ENCODE assay signal across 21 cellular contexts in the genomic region with DNA sequence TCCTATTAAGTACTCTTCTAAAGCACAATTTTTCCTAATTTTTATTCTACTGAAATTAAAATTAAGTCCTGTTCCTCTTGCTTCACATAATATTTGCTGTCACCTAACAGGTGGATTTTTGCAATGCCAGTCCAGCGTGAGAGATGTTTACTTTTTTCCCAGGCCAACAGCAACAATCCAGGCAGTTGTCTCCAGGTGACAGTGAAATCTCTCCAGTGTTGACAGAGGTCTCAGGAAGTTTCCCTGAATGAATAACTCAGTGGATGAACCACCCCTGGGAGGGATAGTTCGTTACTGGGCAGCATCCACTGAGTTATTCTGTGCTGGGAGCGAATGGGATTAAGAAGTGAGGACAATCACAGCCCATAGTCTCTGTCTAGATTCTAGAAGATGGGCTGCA. TPM values are rescaled to one million over a fixed set of nuclear protein-coding genes. Genes with fewer than 3 reads are reported as not detected.
DNase-seq lines count a peak whose midpoint lies in the region; ATAC-seq and TF ChIP-seq lines count a peak whose summit lies in the region.
"Had no signal": no experiment of that assay in that cellular context is flagged by ENCODE, and none has a peak within 500 bp of the region (broad histone marks: within the 10 kb centered on the region; RNA-seq: fewer than 3 reads in every experiment).

No MANE protein-coding gene starts in this region.

- no peak overlapping the region for H3K4me3 Mint-ChIP-seq in activated T-helper 2 cell treated with anti-CD3 and anti-CD28 coated beads, Interferon-gamma antibody, Interleukin-2, Interleukin-4, amounts not matched to agents 10 μg/mL and 5 μg/mL and 100 μg/mL, durations not matched to agents 14 hours and 24 hours and 36 hours (ENCODE audit: low read depth)
- H3K4me3 Mint-ChIP-seq: activated naive CD4-positive, alpha-beta T cell treated with anti-CD3 and anti-CD28 coated beads, Interleukin-2, amount 50 U/mL, for 24 hours; activated T-cell treated with anti-CD3 and anti-CD28 coated beads, Interleukin-2, amount 50 U/mL, for 72 hours; GM23338 had no signal

- no peak overlapping the region for H2AFZ ChIP-seq in trophoblast cell (ENCODE audit: insufficient read depth, low read length, poor library complexity)
- H2AFZ ChIP-seq: GM23338 had no signal

- no peaks in the 10 kb centered on the region for H3K79me2 ChIP-seq in trophoblast cell (ENCODE audit: control insufficient read depth, insufficient read depth, low read length, poor library complexity)

- DNase-seq in Caki2 (ENCODE audit: low read depth) (peak; percentile 29), NCI-H69 (lab: John Stamatoyannopoulos, UW) (peak; percentile 56), kidney tubule cell (ENCODE audit: low spot score) (peak; percentile 42), trophoblast cell (no peak), BE2C (no peak), UCSD-AML1 (lab: John Stamatoyannopoulos, UW; ENCODE audit: unreplicated experiment) (no peak)
- no peak for DNase-seq in activated T-helper 2 cell treated with anti-CD3 and anti-CD28 coated beads, Interferon-gamma antibody, Interleukin-2, Interleukin-4, amounts not matched to agents 10 μg/mL and 5 μg/mL and 100 μg/mL, durations not matched to agents 14 hours and 24 hours and 36 hours (ENCODE audit: low spot score)
- DNase-seq: activated T-cell treated with anti-CD3 and anti-CD28 coated beads, Interleukin-2, amount 50 U/mL, for 72 hours; KG1; left ventricle myocardium superior; NCI-H187 treated with DMSO at 0.1 percent for 48 hours; NCI-H2227 treated with DMSO at 0.1 percent for 48 hours; nucleus accumbens; right cardiac atrium; RPMI8226; SK-N-SH; T-helper 9 cell had no signal

- no peak overlapping the region for H3K27ac Mint-ChIP-seq in activated T-helper 2 cell treated with anti-CD3 and anti-CD28 coated beads, Interferon-gamma antibody, Interleukin-2, Interleukin-4, amounts not matched to agents 10 μg/mL and 5 μg/mL and 100 μg/mL, durations not matched to agents 14 hours and 24 hours and 36 hours
- H3K27ac Mint-ChIP-seq: activated naive CD4-positive, alpha-beta T cell treated with anti-CD3 and anti-CD28 coated beads, Interleukin-2, amount 50 U/mL, for 24 hours; activated T-cell treated with anti-CD3 and anti-CD28 coated beads, Interleukin-2, amount 50 U/mL, for 72 hours; GM23338 had no signal

- no peak overlapping the region for H3K23ac ChIP-seq in trophoblast cell (ENCODE audit: low read length)

- H2BK120ac ChIP-seq in trophoblast cell (ENCODE audit: insufficient read depth, low read length, poor library complexity) = no peak overlapping the region

- H3K4me2 ChIP-seq in trophoblast cell (ENCODE audit: low read length) = no peak overlapping the region
- H3K4me2 ChIP-seq: GM23338, SK-N-SH had no signal

- no peak overlapping the region for H3K4me3 ChIP-seq in trophoblast cell (ENCODE audit: low read depth, low read length)
- no peak overlapping the region for H3K4me3 ChIP-seq in BE2C (ENCODE audit: low read depth, low read length)
- H3K4me3 ChIP-seq: GM23338 had no signal

- no peak for TF ChIP-seq CTCF in BE2C (IDR thresholded peaks at IDR 0.05; ENCODE audit: low read depth, low read length)

- peaks cover 0 to 2% of the 10 kb centered on the region in 2 experiments for H3K4me1 ChIP-seq in trophoblast cell (ENCODE audit: control insufficient read depth in 1 of 2, insufficient read depth in 2 of 2, low read length in 2 of 2)
- peaks cover 4% of the 10 kb centered on the region; the same call in 1 of the 2 replicates for H3K4me1 ChIP-seq in BE2C

- no peak overlapping the region for H2AK5ac ChIP-seq in trophoblast cell (ENCODE audit: low read length)

- no peak overlapping the region for H4K12ac ChIP-seq in trophoblast cell (ENCODE audit: low read depth, low read length)

- H3K9me3 Mint-ChIP-seq in activated T-helper 2 cell treated with anti-CD3 and anti-CD28 coated beads, Interferon-gamma antibody, Interleukin-2, Interleukin-4, amounts not matched to agents 10 μg/mL and 5 μg/mL and 100 μg/mL, durations not matched to agents 14 hours and 24 hours and 36 hours = no peaks in the 10 kb centered on the region
- H3K9me3 Mint-ChIP-seq: activated naive CD4-positive, alpha-beta T cell treated with anti-CD3 and anti-CD28 coated beads, Interleukin-2, amount 50 U/mL, for 24 hours; GM23338 had no signal

- intact Hi-C loops in activated T-helper 2 cell treated with anti-CD3 and anti-CD28 coated beads, Interferon-gamma antibody, Interleukin-2, Interleukin-4, amounts not matched to agents 10 μg/mL and 5 μg/mL and 100 μg/mL, durations not matched to agents 14 hours and 24 hours and 36 hours (cut with micrococcal nuclease) = loop anchor here (10.0 kb wide), 1 partner anchor 457 kb away; the partner anchor contains the start of gene EID3

- H3K9ac ChIP-seq in trophoblast cell (ENCODE audit: low read length) = peak overlapping the region; percentile 65
- H3K9ac ChIP-seq: SK-N-SH had no signal

- H3K4me1 Mint-ChIP-seq in activated T-helper 2 cell treated with anti-CD3 and anti-CD28 coated beads, Interferon-gamma antibody, Interleukin-2, Interleukin-4, amounts not matched to agents 10 μg/mL and 5 μg/mL and 100 μg/mL, durations not matched to agents 14 hours and 24 hours and 36 hours (ENCODE audit: low read depth) = peaks cover 3% of the 10 kb centered on the region
- H3K4me1 Mint-ChIP-seq: activated naive CD4-positive, alpha-beta T cell treated with anti-CD3 and anti-CD28 coated beads, Interleukin-2, amount 50 U/mL, for 24 hours had no signal

- no CpG with 5 or more reads among the region's 3 CpGs for WGBS in trophoblast cell (ENCODE audit: extremely low coverage, insufficient coverage, insufficient read length)

- H3K14ac ChIP-seq in trophoblast cell (ENCODE audit: low read length) = no peak overlapping the region

- H3K27ac ChIP-seq in trophoblast cell (ENCODE audit: low read depth, low read length) = no peak overlapping the region

- no peaks in the 10 kb centered on the region for H3K36me3 ChIP-seq in trophoblast cell (ENCODE audit: control insufficient read depth in 1 of 2, insufficient read depth in 2 of 2, low read length in 2 of 2)
- no peaks in the 10 kb centered on the region for H3K36me3 ChIP-seq in BE2C

- H3K4ac ChIP-seq in trophoblast cell (ENCODE audit: low read depth, low read length) = no peak overlapping the region

- no peak overlapping the region for H2BK5ac ChIP-seq in trophoblast cell (ENCODE audit: low read depth, low read length, poor library complexity)

- no peaks in the 10 kb centered on the region for H3K9me3 ChIP-seq in trophoblast cell (ENCODE audit: insufficient read depth, low read depth, low read length)
- H3K9me3 ChIP-seq in BE2C = no peaks in the 10 kb centered on the region
- H3K9me3 ChIP-seq: SK-N-SH had no signal

- H3K36me3 Mint-ChIP-seq in activated T-helper 2 cell treated with anti-CD3 and anti-CD28 coated beads, Interferon-gamma antibody, Interleukin-2, Interleukin-4, amounts not matched to agents 10 μg/mL and 5 μg/mL and 100 μg/mL, durations not matched to agents 14 hours and 24 hours and 36 hours (ENCODE audit: low read depth) = no peaks in the 10 kb centered on the region
- H3K36me3 Mint-ChIP-seq: activated naive CD4-positive, alpha-beta T cell treated with anti-CD3 and anti-CD28 coated beads, Interleukin-2, amount 50 U/mL, for 24 hours had no signal

- no peak overlapping the region for H3K18ac ChIP-seq in trophoblast cell (ENCODE audit: low read length)

- H2BK12ac ChIP-seq in trophoblast cell (ENCODE audit: low read length) = no peak overlapping the region

- no peak for ATAC-seq in GM18907 (IDR thresholded peaks at IDR 0.05; ENCODE audit: unreplicated experiment)
- ATAC-seq: activated CD4-positive, CD25-positive, alpha-beta regulatory T cell treated with anti-CD3 and anti-CD28 coated beads, Interleukin-2, amount 50 U/mL, for 24 hours; activated T-cell treated with anti-CD3 and anti-CD28 coated beads, Interleukin-2, amount 50 U/mL, for 72 hours; GM23338 had no signal

- H4K91ac ChIP-seq in trophoblast cell (ENCODE audit: low read depth, low read length) = no peak overlapping the region

- no peak overlapping the region for H4K8ac ChIP-seq in trophoblast cell (ENCODE audit: low read depth, low read length)

- no peaks in the 10 kb centered on the region for H3K79me1 ChIP-seq in trophoblast cell (ENCODE audit: low read length)

- H3K27me3 Mint-ChIP-seq in activated T-helper 2 cell treated with anti-CD3 and anti-CD28 coated beads, Interferon-gamma antibody, Interleukin-2, Interleukin-4, amounts not matched to agents 10 μg/mL and 5 μg/mL and 100 μg/mL, durations not matched to agents 14 hours and 24 hours and 36 hours (ENCODE audit: low read depth) = peaks cover 20% of the 10 kb centered on the region
- H3K27me3 Mint-ChIP-seq: activated naive CD4-positive, alpha-beta T cell treated with anti-CD3 and anti-CD28 coated beads, Interleukin-2, amount 50 U/mL, for 24 hours had no signal

- in situ Hi-C loops in Caki2 (cut with HindIII; ENCODE audit: low pct_unique_long_range_greater_than_20kb, low sequenced_read_pairs) = no loop called here

- H3K27me3 ChIP-seq in trophoblast cell (ENCODE audit: insufficient read depth, low read length) (no peaks in the 10 kb centered on the region), BE2C (peaks cover 54% of the 10 kb centered on the region)

RNA-seq across cellular contexts. Expression of gene NT5DC3, which starts 7.1 kb away (rescaled TPM):
- total RNA-seq in Caki2 (2014; rRNA removed; shearing (Covaris generic); ENCODE audit: low replicate concordance) = 4.5 and 6.6 TPM in 2 replicates
- 5.9 and 6.1 TPM in 2 replicates for polyA plus RNA-seq in trophoblast cell (2013)
- 2.1 TPM for polyA plus RNA-seq in BE2C (2012; ENCODE audit: insufficient read depth, insufficient read length, low read depth)
- 10.9 and 12.0 TPM in 2 replicates for total RNA-seq in activated T-helper 2 cell treated with anti-CD3 and anti-CD28 coated beads, Interferon-gamma antibody, Interleukin-2, Interleukin-4, amounts not matched to agents 10 μg/mL and 5 μg/mL and 100 μg/mL, durations not matched to agents 14 hours and 24 hours and 36 hours

Comparison
In these comparisons a context has a peak if more than half of its experiments do, and no peak if none do; other contexts are left out.
1. DNase-seq: peak in Caki2 (single experiment), NCI-H69 (single experiment) and kidney tubule cell (single experiment); none in trophoblast cell (0 of 2), BE2C (single experiment), activated T-helper 2 cell treated with anti-CD3 and anti-CD28 coated beads, Interferon-gamma antibody, Interleukin-2, Interleukin-4, amounts not matched to agents 10 μg/mL and 5 μg/mL and 100 μg/mL, durations not matched to agents 14 hours and 24 hours and 36 hours (single experiment) and UCSD-AML1 (single experiment).